Comparison of ENCODE assay signal across 14 cellular contexts in genomic region chr1:54260810-54261209, GRCh38.
"Had no signal": no experiment of that assay in that cellular context is flagged by ENCODE, and none has a peak within 500 bp of the region (broad histone marks: within the 10 kb centered on the region; RNA-seq: fewer than 3 reads in every experiment).

No MANE protein-coding gene starts in this region.

- H3K27me3 ChIP-seq: esophagus muscularis mucosa, gastroesophageal sphincter, thyroid gland had no signal

- H3K27ac Mint-ChIP-seq: activated CD4-positive, alpha-beta T cell treated with anti-CD3 and anti-CD28 coated beads, Interleukin-2, amount 10 ng/mL, durations not matched to agents 7 days and 5 days; activated naive CD8-positive, alpha-beta T cell treated with anti-CD3 and anti-CD28 coated beads for 36 hours; activated T-cell treated with anti-CD3 and anti-CD28 coated beads, Interleukin-2, amount 50 U/mL, for 72 hours had no signal

- H3K27ac ChIP-seq: esophagus muscularis mucosa, gastroesophageal sphincter, thyroid gland had no signal

- H3K36me3 ChIP-seq: thyroid gland had no signal

- H3K9me3 ChIP-seq: esophagus muscularis mucosa, gastroesophageal sphincter, thyroid gland had no signal

- ATAC-seq: activated CD4-positive, CD25-positive, alpha-beta regulatory T cell treated with anti-CD3 and anti-CD28 coated beads, Interleukin-2, amount 50 U/mL, for 24 hours; activated T-cell treated with anti-CD3 and anti-CD28 coated beads, Interleukin-2, amount 50 U/mL, for 72 hours; gastroesophageal sphincter had no signal

- H3K9me3 Mint-ChIP-seq: activated CD4-positive, alpha-beta T cell treated with anti-CD3 and anti-CD28 coated beads, Interleukin-2, amount 10 ng/mL, durations not matched to agents 7 days and 5 days; activated naive CD8-positive, alpha-beta T cell treated with anti-CD3 and anti-CD28 coated beads for 36 hours; activated T-cell treated with anti-CD3 and anti-CD28 coated beads, Interleukin-2, amount 50 U/mL, for 72 hours had no signal

- H3K4me3 ChIP-seq: esophagus muscularis mucosa, gastroesophageal sphincter, lung, thyroid gland had no signal

- H3K27me3 Mint-ChIP-seq: activated CD4-positive, alpha-beta T cell treated with anti-CD3 and anti-CD28 coated beads, Interleukin-2, amount 10 ng/mL, durations not matched to agents 7 days and 5 days; activated naive CD8-positive, alpha-beta T cell treated with anti-CD3 and anti-CD28 coated beads for 36 hours had no signal

- DNase-seq: activated CD4-positive, alpha-beta T cell treated with anti-CD3 and anti-CD28 coated beads, Interleukin-2, amount 10 ng/mL, durations not matched to agents 7 days and 5 days; activated gamma-delta T cell treated with Interleukin-2 at 50 U/mL for 16 hours; activated naive CD8-positive, alpha-beta T cell treated with anti-CD3 and anti-CD28 coated beads for 36 hours; activated T-cell treated with anti-CD3 and anti-CD28 coated beads, Interleukin-2, amount 50 U/mL, for 72 hours; effector CD8-positive, alpha-beta T cell; left cardiac atrium; midbrain; occipital lobe; stimulated activated naive CD4-positive, alpha-beta T cell treated with Interleukin-2 at 50 U/mL for 16 hours; thyroid gland had no signal

- H3K4me3 Mint-ChIP-seq: activated CD4-positive, alpha-beta T cell treated with anti-CD3 and anti-CD28 coated beads, Interleukin-2, amount 10 ng/mL, durations not matched to agents 7 days and 5 days; activated naive CD8-positive, alpha-beta T cell treated with anti-CD3 and anti-CD28 coated beads for 36 hours; activated T-cell treated with anti-CD3 and anti-CD28 coated beads, Interleukin-2, amount 50 U/mL, for 72 hours had no signal
